ENCODE assay signal across 25 cellular contexts in the genomic region with DNA sequence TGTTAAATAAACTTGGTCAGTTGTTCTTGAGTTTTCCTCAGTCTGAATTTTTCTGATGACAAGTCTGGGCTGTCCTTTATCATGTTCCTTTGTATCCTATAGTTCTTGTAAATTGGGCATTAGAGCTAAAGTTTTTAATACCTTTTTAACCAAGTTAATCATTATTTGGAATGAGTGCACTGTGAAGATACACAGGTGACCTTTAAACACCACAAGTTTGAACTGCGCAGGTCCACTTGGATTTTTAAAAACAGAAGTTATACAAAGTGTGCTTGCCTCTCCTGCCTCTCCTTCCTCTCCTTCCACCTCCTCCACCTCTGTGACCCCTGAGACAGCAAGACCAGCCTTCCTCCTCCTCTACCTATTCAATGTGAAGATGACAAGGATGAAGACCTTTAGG. TPM values are rescaled to one million over a fixed set of nuclear protein-coding genes. Genes with fewer than 3 reads are reported as not detected.
DNase-seq lines count a peak whose midpoint lies in the region; ATAC-seq, FAIRE-seq and TF ChIP-seq lines count a peak whose summit lies in the region.
"Had no signal": no experiment of that assay in that cellular context is flagged by ENCODE, and none has a peak within 500 bp of the region (broad histone marks: within the 10 kb centered on the region; RNA-seq: fewer than 3 reads in every experiment).

No MANE protein-coding gene starts in this region.

- H3K4me3 ChIP-seq in A549 (no peak overlapping the region), Loucy (ENCODE audit: low read length, poor library complexity, severe bottlenecking) (no peak overlapping the region), HepG2 (replicated peaks in 1 of 3; ENCODE audit: insufficient read depth in 1 of 3, low read depth in 2 of 3, low read length in 3 of 3) (peak overlapping the region in 2 of 3 experiments; percentile 11 to 27; a peak in 1 of 6 replicates), testis (no peak overlapping the region), pancreas (no peak overlapping the region)
- no peak overlapping the region for H3K4me3 ChIP-seq in naive thymus-derived CD4-positive, alpha-beta T cell (ENCODE audit: low read length)
- H3K4me3 ChIP-seq: BLaER1 treated with 17β-estradiol and CSF1 and Interleukin-3, amounts not matched to agents 10 nM and 100 nM; HAP-1 had no signal

- H3K9me3 ChIP-seq in A549 (no peaks in the 10 kb centered on the region), Loucy (ENCODE audit: insufficient read depth, low read depth, low read length) (no peaks in the 10 kb centered on the region), HepG2 (ENCODE audit: low read length) (no peaks in the 10 kb centered on the region), testis (no peaks in the 10 kb centered on the region), pancreas (no peaks in the 10 kb centered on the region)
- H3K9me3 ChIP-seq in naive thymus-derived CD4-positive, alpha-beta T cell (ENCODE audit: control insufficient read depth in 2 of 3, low read length in 3 of 3), result no peaks in the 10 kb centered on the region
- H3K9me3 ChIP-seq: BE2C; BLaER1 treated with 17β-estradiol and CSF1 and Interleukin-3, amounts not matched to agents 10 nM and 100 nM; HAP-1 had no signal

- no peak overlapping the region for H3K4me3 Mint-ChIP-seq in nephron
- no peak overlapping the region for H3K4me3 Mint-ChIP-seq in naive thymus-derived CD4-positive, alpha-beta T cell
- H3K4me3 Mint-ChIP-seq: CD14-positive monocyte; CD4-positive, alpha-beta T cell; HFFc6 had no signal

- peak overlapping the region; percentile 70; the same call in 1 of the 2 replicates for H2AFZ ChIP-seq in Loucy (ENCODE audit: low read length)
- H2AFZ ChIP-seq in HepG2 (ENCODE audit: low read length), result no peak overlapping the region

- no TSS peak for BruUV-seq in HepG2 (replicated peaks; lab: Mats Ljungman, UMichigan)

- POLR2A ChIA-PET in A549 (lab: Yijun Ruan, JAX) (no interaction called here), HepG2 (lab: Yijun Ruan, JAX) (interaction anchor here (0.6 to 1.8 kb wide), 8 partner anchors 9 to 174 kb away, joined by 3 to 15 read pairs (median 3); a partner anchor contains a TSS)
- POLR2A ChIA-PET in naive thymus-derived CD4-positive, alpha-beta T cell (lab: Charles Lee), result no interaction called here

- no peaks in the 10 kb centered on the region for H3K9me3 Mint-ChIP-seq in nephron
- H3K9me3 Mint-ChIP-seq in naive thymus-derived CD4-positive, alpha-beta T cell, result no peaks in the 10 kb centered on the region
- H3K9me3 Mint-ChIP-seq: CD14-positive monocyte; CD4-positive, alpha-beta T cell; CD8-positive, alpha-beta memory T cell; HFFc6 had no signal

- no peak for ATAC-seq in A549
- peak; percentile 13; the same call in 2 of the 3 replicates for ATAC-seq in HepG2
- ATAC-seq in naive thymus-derived CD4-positive, alpha-beta T cell, result no peak
- ATAC-seq in HG03571 (IDR thresholded peaks at IDR 0.05; ENCODE audit: unreplicated experiment), result no peak
- no peak for ATAC-seq in pancreas

- TF ChIP-seq EP300 in A549 (IDR thresholded peaks at IDR 0.05) (no peak), HepG2 (IDR thresholded peaks at IDR 0.05; ENCODE audit: low read depth in 2 of 2, low read length in 2 of 2) (no peak), HepG2 (CRISPR knock-in tag; IDR thresholded peaks at IDR 0.05; ENCODE audit: borderline replicate concordance) (no peak)

- in situ Hi-C loops in HepG2 (cut with HindIII; ENCODE audit: extremely low pct_ligation_motif_present, low pct_unique_long_range_greater_than_20kb), result no loop called here

- H3K4me1 Mint-ChIP-seq in nephron, result peaks cover 4% of the 10 kb centered on the region
- H3K4me1 Mint-ChIP-seq in naive thymus-derived CD4-positive, alpha-beta T cell, result peaks cover 0 to 6% (median 0%) of the 10 kb centered on the region in 7 donors

- no peak for DNase-seq in A549 (ENCODE audit: low read depth in 1 of 2, low spot score in 1 of 2)
- peak; percentile 29 for DNase-seq in HepG2 (ENCODE audit: low spot score)
- no peak for DNase-seq in naive thymus-derived CD4-positive, alpha-beta T cell
- DNase-seq in testis, result no peak
- no peak for DNase-seq in pancreas
- DNase-seq: ACHN; AML-193; BE2C; Calu3; CD4-positive, alpha-beta T cell; CD8-positive, alpha-beta memory T cell; DND-41; GOT3; HFFc6 had no signal

- 35% methylated on average over 1 of the region's 1 CpG for WGBS in A549 (ENCODE audit: missing lambda C conversion rate)
- 8% methylated on average over 1 of the region's 1 CpG for WGBS in HepG2 (ENCODE audit: low lambda C conversion rate)
- 95 to 97% methylated on average over 1 of the region's 1 CpG for WGBS in testis, 2 donors
- 31 to 41% methylated on average over 1 of the region's 1 CpG for WGBS in pancreas, 2 donors

- peak overlapping the region; percentile 18 to 86 (median 20) for H3K27ac Mint-ChIP-seq in nephron
- H3K27ac Mint-ChIP-seq in naive thymus-derived CD4-positive, alpha-beta T cell, result no peak overlapping the region
- H3K27ac Mint-ChIP-seq: CD4-positive, alpha-beta T cell; HFFc6 had no signal

- H3F3A ChIP-seq in Loucy (ENCODE audit: low read depth), result no peaks in the 10 kb centered on the region

- TF ChIP-seq POLR2A in A549 (IDR thresholded peaks at IDR 0.05; ENCODE audit: low read length), result no peak
- TF ChIP-seq POLR2A in HepG2 (IDR thresholded peaks at IDR 0.05; ENCODE audit: insufficient read depth in 1 of 2, low read depth in 2 of 2, low read length in 2 of 2), result no peak
- TF ChIP-seq POLR2A in testis (IDR thresholded peaks at IDR 0.05), result no peak

- peaks cover 2% of the 10 kb centered on the region; the same call in 1 of the 2 replicates for H3K79me2 ChIP-seq in Loucy (ENCODE audit: insufficient read depth, low read length)
- no peaks in the 10 kb centered on the region for H3K79me2 ChIP-seq in HepG2 (ENCODE audit: insufficient read depth, low read length)

- peaks cover 4% of the 10 kb centered on the region for H3K36me3 Mint-ChIP-seq in nephron (ENCODE audit: low read depth)
- H3K36me3 Mint-ChIP-seq in naive thymus-derived CD4-positive, alpha-beta T cell, result peaks cover 0 to 18% (median 5%) of the 10 kb centered on the region in 5 donors

- H3K27me3 Mint-ChIP-seq in nephron (ENCODE audit: low read depth), result no peaks in the 10 kb centered on the region
- peaks cover 0 to 40% (median 0%) of the 10 kb centered on the region in 5 donors for H3K27me3 Mint-ChIP-seq in naive thymus-derived CD4-positive, alpha-beta T cell

- CTCF ChIA-PET in A549 (lab: Yijun Ruan, JAX) (interaction anchor here (1.0 to 1.2 kb wide), 3 partner anchors 11 to 40 kb away, joined by 3 read pairs; no protein-coding TSS in a partner anchor), HepG2 (lab: Yijun Ruan, JAX; ENCODE audit: low intra/inter-chr PET ratio, low total read pairs) (no interaction called here)
- CTCF ChIA-PET in naive thymus-derived CD4-positive, alpha-beta T cell (lab: Charles Lee), result no interaction called here

- FAIRE-seq in A549 (lab: Jason Lieb, UNC), result no peak
- peak; percentile 65 for FAIRE-seq in HepG2 (lab: Jason Lieb, UNC)
- no peak for FAIRE-seq in pancreas (lab: Jason Lieb, UNC)
- FAIRE-seq: A204.1, G401.6, GM12892, H54 had no signal

- TF ChIP-seq CTCF in A549 (IDR thresholded peaks at IDR 0.05) (no peak), Loucy (conservative IDR thresholded peaks at IDR 0.05; ENCODE audit: low read length) (no peak), HepG2 (CRISPR knock-in tag; IDR thresholded peaks at IDR 0.05) (no peak), nephron (IDR thresholded peaks at IDR 0.05; ENCODE audit: unreplicated experiment in 3 of 3) (no peak), testis (IDR thresholded peaks at IDR 0.05) (no peak), pancreas (IDR thresholded peaks at IDR 0.05) (no peak)

- no peak overlapping the region for H3K9ac ChIP-seq in Loucy (ENCODE audit: low read depth, low read length, poor library complexity, severe bottlenecking)
- peak overlapping the region; percentile 35; the same call in 1 of the 2 replicates for H3K9ac ChIP-seq in HepG2 (ENCODE audit: insufficient read depth, low read depth, low read length)
- H3K9ac ChIP-seq: BLaER1 treated with 17β-estradiol and CSF1 and Interleukin-3, amounts not matched to agents 10 nM and 100 nM had no signal

- H3K4me2 ChIP-seq in A549 (peak overlapping the region; percentile 16; the same call in 2 of the 3 replicates), Loucy (ENCODE audit: low read depth, low read length, poor library complexity, severe bottlenecking) (no peak overlapping the region), HepG2 (ENCODE audit: low read depth, low read length) (peak overlapping the region; percentile 52)
- H3K4me2 ChIP-seq: BLaER1 treated with 17β-estradiol and CSF1 and Interleukin-3, amounts not matched to agents 10 nM and 100 nM had no signal

- H4K20me1 ChIP-seq in Loucy (ENCODE audit: insufficient read depth, low read length, poor library complexity, severe bottlenecking) (no peaks in the 10 kb centered on the region), HepG2 (ENCODE audit: insufficient read depth, low read length) (no peaks in the 10 kb centered on the region)
- H4K20me1 ChIP-seq: BLaER1 treated with 17β-estradiol and CSF1 and Interleukin-3, amounts not matched to agents 10 nM and 100 nM had no signal

- H3K27ac ChIP-seq in A549 (0 out of 6 replicates have a peak overlapping the region, but pooled peaks of 1 of the 2 experiments have one; percentile 8), HepG2 (ENCODE audit: extremely low read length, insufficient read depth, low read length) (peak overlapping the region; percentile 62), testis (no peak overlapping the region), pancreas (no peak overlapping the region)
- H3K27ac ChIP-seq in naive thymus-derived CD4-positive, alpha-beta T cell (ENCODE audit: low read depth, low read length), result no peak overlapping the region
- H3K27ac ChIP-seq: 22Rv1; BLaER1 treated with 17β-estradiol and CSF1 and Interleukin-3, amounts not matched to agents 10 nM and 100 nM had no signal

- no peak for TF ChIP-seq RAD21 in A549 (conservative IDR thresholded peaks at IDR 0.05 in 1 of 2, IDR thresholded peaks at IDR 0.05 in 1 of 2)
- TF ChIP-seq RAD21 in HepG2 (CRISPR knock-in tag; IDR thresholded peaks at IDR 0.05), result no peak

- intact Hi-C loops in HepG2 (cut with micrococcal nuclease; ENCODE audit: unreplicated experiment), result loop anchor here (5.0 kb wide), 1 partner anchor 943 kb away; a partner anchor contains a TSS
- intact Hi-C loops in naive thymus-derived CD4-positive, alpha-beta T cell (cut with micrococcal nuclease), result loop anchor here (5.0 to 10.0 kb wide), 3 partner anchors 33 to 670 kb away; a partner anchor contains a TSS
- intact Hi-C loops in testis (cut with DNase I; ENCODE audit: low total_unique reads), result no loop called here
- intact Hi-C loops in pancreas (cut with DNase I), result no loop called here

- no peaks in the 10 kb centered on the region for H3K9me2 ChIP-seq in Loucy (replicated peaks; ENCODE audit: low read depth, low read length)

- H3K27me3 ChIP-seq in Loucy (ENCODE audit: insufficient read depth, low read length, poor library complexity, severe bottlenecking) (no peaks in the 10 kb centered on the region), HepG2 (ENCODE audit: control insufficient read depth in 1 of 2, insufficient read depth in 2 of 2, low read length in 2 of 2) (no peaks in the 10 kb centered on the region; a peak in 1 of 5 replicates), testis (no peaks in the 10 kb centered on the region), pancreas (no peaks in the 10 kb centered on the region)
- H3K27me3 ChIP-seq in naive thymus-derived CD4-positive, alpha-beta T cell (ENCODE audit: control insufficient read depth in 2 of 2, insufficient read depth in 2 of 2, low read length in 2 of 2), result no peaks in the 10 kb centered on the region
- H3K27me3 ChIP-seq: BE2C; BLaER1 treated with 17β-estradiol and CSF1 and Interleukin-3, amounts not matched to agents 10 nM and 100 nM had no signal

- H3K4me1 ChIP-seq in A549 (peaks cover 6% of the 10 kb centered on the region; the same call in 2 of the 3 replicates), Loucy (ENCODE audit: insufficient read depth, low read length, poor library complexity, severe bottlenecking) (peaks cover 3% of the 10 kb centered on the region), HepG2 (ENCODE audit: insufficient read depth, low read length) (peaks cover 31% of the 10 kb centered on the region), testis (no peaks in the 10 kb centered on the region), pancreas (no peaks in the 10 kb centered on the region)
- H3K4me1 ChIP-seq in naive thymus-derived CD4-positive, alpha-beta T cell (ENCODE audit: control insufficient read depth in 2 of 2, insufficient read depth in 2 of 2, low read length in 2 of 2), result no peaks in the 10 kb centered on the region
- H3K4me1 ChIP-seq: BE2C, HAP-1 had no signal

- H3K36me3 ChIP-seq in Loucy (ENCODE audit: insufficient read depth, low read length) (no peaks in the 10 kb centered on the region), HepG2 (replicated peaks in 1 of 2; ENCODE audit: control insufficient read depth in 1 of 2, insufficient read depth in 2 of 2, low read length in 2 of 2) (peaks cover 1 to 17% of the 10 kb centered on the region in 2 experiments; a peak in 3 of 5 replicates), testis (ENCODE audit: low read depth, missing control alignments) (no peaks in the 10 kb centered on the region), pancreas (no peaks in the 10 kb centered on the region)
- peaks cover 0 to 9% (median 4%) of the 10 kb centered on the region in 3 experiments for H3K36me3 ChIP-seq in naive thymus-derived CD4-positive, alpha-beta T cell (ENCODE audit: control insufficient read depth in 2 of 3, insufficient read depth in 3 of 3, low read length in 3 of 3)
- H3K36me3 ChIP-seq: BE2C; BLaER1 treated with 17β-estradiol and CSF1 and Interleukin-3, amounts not matched to agents 10 nM and 100 nM; HAP-1 had no signal

RNA-seq across cellular contexts. Expression of a gene that starts 4.4 kb away (rescaled TPM):
- 42.1 and 43.0 TPM in 2 replicates for polyA plus RNA-seq in A549 (2011; rRNA removed)
- polyA plus RNA-seq in A549 (2012; cell fraction: cytosol; rRNA removed), result 12.8 and 14.8 TPM in 2 replicates
- polyA plus RNA-seq in A549 (2012; cell fraction: nucleus; rRNA removed), result 15.1 and 19.2 TPM in 2 replicates
- 23.7 to 30.3 TPM (median 27.7 TPM) in 3 replicates for polyA plus RNA-seq in A549 (2017; fragmentation: RNase III; extraction: RNeasy Plus Mini Kit Qiagen cat#74134 plus additional on column Dnase treatment)
- 105 and 118 TPM in 2 replicates for polyA minus RNA-seq in A549 (2011; rRNA and poly(A)+ RNA removed)
- 10.1 and 14.0 TPM in 2 replicates for total RNA-seq in HepG2 (2016; rRNA removed; fragmentation: Illumina TruSeq; extraction: Trizol)
- 3.9 and 4.2 TPM in 2 replicates for total RNA-seq in HepG2 (2016; cell fraction: cytosol; rRNA removed; fragmentation: Illumina TruSeq; extraction: Trizol; ENCODE audit: low read depth)
- 10.1 and 10.9 TPM in 2 replicates for total RNA-seq in HepG2 (2016; cell fraction: insoluble cytoplasmic fraction; rRNA removed; fragmentation: Illumina TruSeq; extraction: Trizol)
- total RNA-seq in HepG2 (2016; cell fraction: membrane; rRNA removed; fragmentation: Illumina TruSeq; extraction: Trizol), result 9.8 and 11.8 TPM in 2 replicates
- 9.6 and 12.5 TPM in 2 replicates for total RNA-seq in HepG2 (2016; cell fraction: nucleus; rRNA removed; fragmentation: Illumina TruSeq; extraction: Trizol)
- polyA plus RNA-seq in HepG2 (2011; rRNA removed), result 7.4 and 7.9 TPM in 2 replicates
- polyA plus RNA-seq in HepG2 (2011; cell fraction: cytosol; rRNA removed), result 5.8 and 6.9 TPM in 2 replicates
- polyA plus RNA-seq in HepG2 (2011; cell fraction: nucleus; rRNA removed), result 6.0 and 7.4 TPM in 2 replicates
- 5.4 and 5.9 TPM in 2 replicates for polyA plus RNA-seq in HepG2 (2012)
- 4.6 and 4.7 TPM in 2 replicates for polyA plus RNA-seq in HepG2 (2016; cell fraction: cytosol; fragmentation: Illumina TruSeq; extraction: Trizol; ENCODE audit: low read depth)
- polyA plus RNA-seq in HepG2 (2016; cell fraction: insoluble cytoplasmic fraction; fragmentation: Illumina TruSeq; extraction: Trizol; ENCODE audit: low read depth), result 7.4 and 9.0 TPM in 2 replicates
- 7.2 and 7.3 TPM in 2 replicates for polyA plus RNA-seq in HepG2 (2016; cell fraction: membrane; fragmentation: Illumina TruSeq; extraction: Trizol; ENCODE audit: low read depth)
- 6.7 and 7.9 TPM in 2 replicates for polyA plus RNA-seq in HepG2 (2016; cell fraction: nucleus; fragmentation: Illumina TruSeq; extraction: Trizol; ENCODE audit: insufficient read depth, low read depth)
- 35.7 and 40.8 TPM in 2 replicates for polyA minus RNA-seq in HepG2 (2011; rRNA and poly(A)+ RNA removed; ENCODE audit: low replicate concordance)
- 11.7 and 13.2 TPM in 2 replicates for polyA minus RNA-seq in HepG2 (2011; cell fraction: cytosol; rRNA and poly(A)+ RNA removed)
- 18.0 and 24.1 TPM in 2 replicates for polyA minus RNA-seq in HepG2 (2011; cell fraction: nucleus; rRNA and poly(A)+ RNA removed)
- 10 to 100 TPM in 4 of 5 experiments, 1 to 10 TPM in 1; 9.1 to 17.1 (median 13.3) TPM for total RNA-seq in naive thymus-derived CD4-positive, alpha-beta T cell
- polyA plus RNA-seq in naive thymus-derived CD4-positive, alpha-beta T cell, result 1 to 10 TPM; 1.8 to 3.2 TPM
- 10 to 100 TPM; 26.6 to 31.9 TPM for total RNA-seq in testis
- polyA plus RNA-seq in testis (ENCODE audit: insufficient read depth, low read depth, low replicate concordance), result 13.6 TPM
- 10 to 100 TPM in 1 of 6 donors, 1 to 10 TPM in 5; 5.9 to 12.8 (median 8.3) TPM for total RNA-seq in pancreas
- polyA plus RNA-seq in pancreas, result 1 to 10 TPM; 4.1 to 4.6 TPM

RNA-seq across cellular contexts. Expression of a gene that starts 19.3 kb away (rescaled TPM):
- polyA plus RNA-seq in A549 (2011; rRNA removed), result 15.2 and 16.6 TPM in 2 replicates
- 4.5 and 4.7 TPM in 2 replicates for polyA plus RNA-seq in A549 (2012; cell fraction: cytosol; rRNA removed)
- polyA plus RNA-seq in A549 (2012; cell fraction: nucleus; rRNA removed), result 4.2 and 4.8 TPM in 2 replicates
- 15.1 to 15.3 TPM (median 15.2 TPM) in 3 replicates for polyA plus RNA-seq in A549 (2017; fragmentation: RNase III; extraction: RNeasy Plus Mini Kit Qiagen cat#74134 plus additional on column Dnase treatment)
- polyA minus RNA-seq in A549 (2011; rRNA and poly(A)+ RNA removed), result 3.1 and 3.5 TPM in 2 replicates
- total RNA-seq in HepG2 (2016; rRNA removed; fragmentation: Illumina TruSeq; extraction: Trizol), result 33.3 and 37.9 TPM in 2 replicates
- 6.7 and 7.4 TPM in 2 replicates for total RNA-seq in HepG2 (2016; cell fraction: cytosol; rRNA removed; fragmentation: Illumina TruSeq; extraction: Trizol; ENCODE audit: low read depth)
- 33.6 and 35.3 TPM in 2 replicates for total RNA-seq in HepG2 (2016; cell fraction: insoluble cytoplasmic fraction; rRNA removed; fragmentation: Illumina TruSeq; extraction: Trizol)
- total RNA-seq in HepG2 (2016; cell fraction: membrane; rRNA removed; fragmentation: Illumina TruSeq; extraction: Trizol), result 10.5 and 12.8 TPM in 2 replicates
- 39.8 and 45.9 TPM in 2 replicates for total RNA-seq in HepG2 (2016; cell fraction: nucleus; rRNA removed; fragmentation: Illumina TruSeq; extraction: Trizol)
- polyA plus RNA-seq in HepG2 (2011; rRNA removed), result 14.7 and 17.3 TPM in 2 replicates
- polyA plus RNA-seq in HepG2 (2011; cell fraction: cytosol; rRNA removed), result 4.5 and 6.0 TPM in 2 replicates
- polyA plus RNA-seq in HepG2 (2011; cell fraction: nucleus; rRNA removed), result 18.6 and 23.7 TPM in 2 replicates
- polyA plus RNA-seq in HepG2 (2012), result 13.0 and 13.5 TPM in 2 replicates
- 3.7 and 4.9 TPM in 2 replicates for polyA plus RNA-seq in HepG2 (2016; cell fraction: cytosol; fragmentation: Illumina TruSeq; extraction: Trizol; ENCODE audit: low read depth)
- polyA plus RNA-seq in HepG2 (2016; cell fraction: insoluble cytoplasmic fraction; fragmentation: Illumina TruSeq; extraction: Trizol; ENCODE audit: low read depth), result 37.0 and 38.7 TPM in 2 replicates
- polyA plus RNA-seq in HepG2 (2016; cell fraction: membrane; fragmentation: Illumina TruSeq; extraction: Trizol; ENCODE audit: low read depth), result 4.7 and 6.8 TPM in 2 replicates
- 77.3 and 77.9 TPM in 2 replicates for polyA plus RNA-seq in HepG2 (2016; cell fraction: nucleus; fragmentation: Illumina TruSeq; extraction: Trizol; ENCODE audit: insufficient read depth, low read depth)
- polyA minus RNA-seq in HepG2 (2011; rRNA and poly(A)+ RNA removed; ENCODE audit: low replicate concordance), result 4.2 and 10.8 TPM in 2 replicates
- 4.7 and 5.1 TPM in 2 replicates for polyA minus RNA-seq in HepG2 (2011; cell fraction: cytosol; rRNA and poly(A)+ RNA removed)
- polyA minus RNA-seq in HepG2 (2011; cell fraction: nucleus; rRNA and poly(A)+ RNA removed), result 26.5 and 37.2 TPM in 2 replicates
- 1 to 10 TPM in 4 of 5 experiments, under 1 TPM in 1; 0.65 to 9.6 (median 2.1) TPM for total RNA-seq in naive thymus-derived CD4-positive, alpha-beta T cell
- polyA plus RNA-seq in naive thymus-derived CD4-positive, alpha-beta T cell, result 1 to 10 TPM; 3.2 to 3.9 TPM
- 10 to 100 TPM; 14.9 to 23.2 TPM for total RNA-seq in testis
- polyA plus RNA-seq in testis (ENCODE audit: insufficient read depth, low read depth, low replicate concordance), result 47.7 TPM
- 1 to 10 TPM; 1.5 to 2.9 (median 2.6) TPM for total RNA-seq in pancreas
- 1 to 10 TPM; 2.6 to 3.3 TPM for polyA plus RNA-seq in pancreas

Comparison
In these comparisons a context has a peak if more than half of its experiments do, and no peak if none do; other contexts are left out.
1. H3K4me3 ChIP-seq: peak in HepG2 (2 of 3); none in A549 (single experiment), Loucy (single experiment), naive thymus-derived CD4-positive, alpha-beta T cell (single experiment), testis (0 of 2) and pancreas (0 of 4).
2. H3K27ac Mint-ChIP-seq: peak in nephron (3 of 3); none in naive thymus-derived CD4-positive, alpha-beta T cell (0 of 9).
3. intact Hi-C loops: an anchor here in HepG2 (5.0 kb wide) and naive thymus-derived CD4-positive, alpha-beta T cell (5.0 to 10.0 kb wide); none called in testis and pancreas.